In genomic region chr1:204836856-204837255, GRCh38 we compare ENCODE assay signal across 16 cellular contexts. TPM values are rescaled to one million over a fixed set of nuclear protein-coding genes. Genes with fewer than 3 reads are reported as not detected.
"Had no signal": no experiment of that assay in that cellular context is flagged by ENCODE, and none has a peak within 500 bp of the region (broad histone marks: within the 10 kb centered on the region; RNA-seq: fewer than 3 reads in every experiment).

No MANE protein-coding gene starts in this region.

- H3K9me3 ChIP-seq: esophagus muscularis mucosa, lower lobe of right lung, mucosa of descending colon, stomach, transverse colon, uterus had no signal

- ATAC-seq: activated naive CD8-positive, alpha-beta T cell treated with anti-CD3 and anti-CD28 coated beads, Interleukin-2, amount 50 U/mL, for 24 hours; activated T-cell treated with anti-CD3 and anti-CD28 coated beads, Interleukin-2, amount 50 U/mL, for 72 hours; lower lobe of right lung; stimulated activated memory B cell treated with anti-CD40 and anti-IgM and Interleukin-4, amounts not matched to agents 10 μg/mL and 1 μg/mL and 100 μg/mL, for 72 hours; T-helper 17 cell had no signal

- H3K4me2 ChIP-seq: smooth muscle cell had no signal

- H3K4me1 ChIP-seq: lower lobe of right lung, uterus had no signal

- DNase-seq: activated effector memory CD4-positive, alpha-beta T cell treated with Interleukin-2 at 50 U/mL for 16 hours; central memory CD4-positive, alpha-beta T cell; effector memory CD4-positive, alpha-beta T cell; lower lobe of right lung; occipital lobe; stomach; T-helper 17 cell; transverse colon had no signal

- H3K36me3 ChIP-seq: lower lobe of right lung, stomach, transverse colon, uterus had no signal

- H3K4me3 ChIP-seq: esophagus muscularis mucosa, lower lobe of right lung, mucosa of descending colon, smooth muscle cell, stomach, transverse colon, uterus had no signal

- H3K27me3 ChIP-seq: esophagus muscularis mucosa, transverse colon, uterus had no signal

- H3K27ac ChIP-seq: esophagus muscularis mucosa, lower lobe of right lung, stomach, transverse colon, uterus had no signal

RNA-seq across cellular contexts. Expression of gene NFASC, which starts 33.8 kb away (rescaled TPM):
- total RNA-seq: endothelial cell of umbilical vein had no signal
- polyA plus RNA-seq: endothelial cell of umbilical vein had no signal
